ENCODE assay signal across 15 cellular contexts in genomic region chr1:116808476-116809180, GRCh38. TPM values are rescaled to one million over a fixed set of nuclear protein-coding genes. Genes with fewer than 3 reads are reported as not detected.
A peak's percentile ranks its signal among the peaks of the same experiment; 100 is the strongest.
DNase-seq lines count a peak whose midpoint lies in the region; ATAC-seq and TF ChIP-seq lines count a peak whose summit lies in the region.
"Had no signal": no experiment of that assay in that cellular context is flagged by ENCODE, and none has a peak within 500 bp of the region (broad histone marks: within the 10 kb centered on the region; RNA-seq: fewer than 3 reads in every experiment).

No MANE protein-coding gene starts in this region.

- H3K27ac ChIP-seq in foreskin keratinocyte = peak overlapping the region; percentile 20
- no peak overlapping the region for H3K27ac ChIP-seq in ascending aorta
- H3K27ac ChIP-seq: hepatocyte, neutrophil had no signal

- H3K4me3 Mint-ChIP-seq in stimulated activated naive CD8-positive, alpha-beta T cell treated with anti-CD3 and anti-CD28 coated beads, Interleukin-15, Interleukin-2, amounts not matched to agents 100 ng/mL and 50 ng/mL, for 24 hours = peak overlapping the region; percentile 92

- H3K4me1 Mint-ChIP-seq in stimulated activated naive CD8-positive, alpha-beta T cell treated with anti-CD3 and anti-CD28 coated beads, Interleukin-15, Interleukin-2, amounts not matched to agents 100 ng/mL and 50 ng/mL, for 24 hours (ENCODE audit: low read depth) = peaks cover 90% of the 10 kb centered on the region

- no peaks in the 10 kb centered on the region for H3K27me3 Mint-ChIP-seq in stimulated activated naive CD8-positive, alpha-beta T cell treated with anti-CD3 and anti-CD28 coated beads, Interleukin-15, Interleukin-2, amounts not matched to agents 100 ng/mL and 50 ng/mL, for 24 hours

- H3K4me1 ChIP-seq in foreskin keratinocyte = peaks cover 20% of the 10 kb centered on the region
- no peaks in the 10 kb centered on the region for H3K4me1 ChIP-seq in ascending aorta

- H3K27me3 ChIP-seq in foreskin keratinocyte = no peaks in the 10 kb centered on the region
- no peaks in the 10 kb centered on the region for H3K27me3 ChIP-seq in ascending aorta
- H3K27me3 ChIP-seq: hepatocyte, neutrophil had no signal

- no peaks in the 10 kb centered on the region for H3K36me3 ChIP-seq in ascending aorta
- H3K36me3 ChIP-seq: neutrophil had no signal

- no peaks in the 10 kb centered on the region for H3K9me3 ChIP-seq in ascending aorta
- H3K9me3 ChIP-seq: neutrophil had no signal

- DNase-seq in stimulated activated naive CD8-positive, alpha-beta T cell treated with anti-CD3 and anti-CD28 coated beads, Interleukin-15, Interleukin-2, amounts not matched to agents 100 U/mL and 50 U/mL, for 24 hours = no peak
- no peak for DNase-seq in activated naive CD4-positive, alpha-beta T cell treated with anti-CD3 and anti-CD28 coated beads, Interleukin-2, amount 50 U/mL, for 72 hours (ENCODE audit: low spot score in 2 of 2)
- DNase-seq in foreskin keratinocyte (peak; percentile 94 to 95), NCI-H1694 (lab: John Stamatoyannopoulos, UW) (no peak), hypothalamus (lab: John Stamatoyannopoulos, UW) (no peak), DMS79 treated with DMSO at 0.1 percent for 48 hours (lab: John Stamatoyannopoulos, UW) (no peak), ascending aorta (ENCODE audit: low spot score in 2 of 2) (no peak)
- DNase-seq: aorta, DMS53, H7, left ventricle myocardium superior had no signal

- no peak for ATAC-seq in stimulated activated naive CD8-positive, alpha-beta T cell treated with anti-CD3 and anti-CD28 coated beads, Interleukin-15, Interleukin-2, amounts not matched to agents 100 U/mL and 50 U/mL, for 24 hours
- no peak for ATAC-seq in activated naive CD4-positive, alpha-beta T cell treated with anti-CD3 and anti-CD28 coated beads, Interleukin-2, amount 50 U/mL, for 72 hours
- peak; percentile 91 for ATAC-seq in foreskin keratinocyte
- ATAC-seq: left ventricle myocardium superior, SK-N-SH treated with all-trans-retinoic acid at 6 μM for 48 hours had no signal

- peak overlapping the region; percentile 96 for H3K27ac Mint-ChIP-seq in stimulated activated naive CD8-positive, alpha-beta T cell treated with anti-CD3 and anti-CD28 coated beads, Interleukin-15, Interleukin-2, amounts not matched to agents 100 ng/mL and 50 ng/mL, for 24 hours
- H3K27ac Mint-ChIP-seq in activated naive CD4-positive, alpha-beta T cell treated with anti-CD3 and anti-CD28 coated beads, Interleukin-2, amount 50 U/mL, for 72 hours = peak overlapping the region; percentile 90 to 98

- no peak for TF ChIP-seq CTCF in foreskin keratinocyte (conservative IDR thresholded peaks at IDR 0.05)
- TF ChIP-seq CTCF in ascending aorta (IDR thresholded peaks at IDR 0.05) = no peak

- intact Hi-C loops in ascending aorta (cut with DNase I) = no loop called here

- H3K9me3 Mint-ChIP-seq in stimulated activated naive CD8-positive, alpha-beta T cell treated with anti-CD3 and anti-CD28 coated beads, Interleukin-15, Interleukin-2, amounts not matched to agents 100 ng/mL and 50 ng/mL, for 24 hours = peaks cover 17% of the 10 kb centered on the region
- H3K9me3 Mint-ChIP-seq in activated naive CD4-positive, alpha-beta T cell treated with anti-CD3 and anti-CD28 coated beads, Interleukin-2, amount 50 U/mL, for 72 hours = peaks cover 20% of the 10 kb centered on the region in 2 donors

- peaks cover 37% of the 10 kb centered on the region for H3K36me3 Mint-ChIP-seq in stimulated activated naive CD8-positive, alpha-beta T cell treated with anti-CD3 and anti-CD28 coated beads, Interleukin-15, Interleukin-2, amounts not matched to agents 100 ng/mL and 50 ng/mL, for 24 hours (ENCODE audit: low read depth)
- peaks cover 37 to 42% of the 10 kb centered on the region in 2 donors for H3K36me3 Mint-ChIP-seq in activated naive CD4-positive, alpha-beta T cell treated with anti-CD3 and anti-CD28 coated beads, Interleukin-2, amount 50 U/mL, for 72 hours

- H3K4me3 ChIP-seq in ascending aorta = no peak overlapping the region
- H3K4me3 ChIP-seq: hepatocyte had no signal

RNA-seq across cellular contexts. Expression of gene CD2, which starts 54.4 kb away (rescaled TPM):
- 100 to 1,000 TPM; 291 to 437 TPM for total RNA-seq in activated naive CD4-positive, alpha-beta T cell treated with anti-CD3 and anti-CD28 coated beads, Interleukin-2, amount 50 U/mL, for 72 hours
- total RNA-seq in foreskin keratinocyte (not detected in 2 replicates), ascending aorta (not detected)
- polyA plus RNA-seq in foreskin keratinocyte = not detected in 2 replicates
- total RNA-seq: H7 had no signal

Comparison
In these comparisons a context has a peak if more than half of its experiments do, and no peak if none do; other contexts are left out.
1. DNase-seq: peak in foreskin keratinocyte (2 of 2); none in stimulated activated naive CD8-positive, alpha-beta T cell treated with anti-CD3 and anti-CD28 coated beads, Interleukin-15, Interleukin-2, amounts not matched to agents 100 U/mL and 50 U/mL, for 24 hours (single experiment), activated naive CD4-positive, alpha-beta T cell treated with anti-CD3 and anti-CD28 coated beads, Interleukin-2, amount 50 U/mL, for 72 hours (0 of 2), NCI-H1694 (single experiment), hypothalamus (0 of 51), DMS79 treated with DMSO at 0.1 percent for 48 hours (single experiment) and ascending aorta (0 of 2).
2. RNA of gene CD2, which starts 54.4 kb away (total RNA-seq): 291 to 437 TPM in activated naive CD4-positive, alpha-beta T cell treated with anti-CD3 and anti-CD28 coated beads, Interleukin-2, amount 50 U/mL, for 72 hours; not detected in foreskin keratinocyte and not detected in ascending aorta (single experiment); every median in the first group is over 100 times any median in the second.